Comparison of ENCODE assay signal across 18 cellular contexts in the genomic region with DNA sequence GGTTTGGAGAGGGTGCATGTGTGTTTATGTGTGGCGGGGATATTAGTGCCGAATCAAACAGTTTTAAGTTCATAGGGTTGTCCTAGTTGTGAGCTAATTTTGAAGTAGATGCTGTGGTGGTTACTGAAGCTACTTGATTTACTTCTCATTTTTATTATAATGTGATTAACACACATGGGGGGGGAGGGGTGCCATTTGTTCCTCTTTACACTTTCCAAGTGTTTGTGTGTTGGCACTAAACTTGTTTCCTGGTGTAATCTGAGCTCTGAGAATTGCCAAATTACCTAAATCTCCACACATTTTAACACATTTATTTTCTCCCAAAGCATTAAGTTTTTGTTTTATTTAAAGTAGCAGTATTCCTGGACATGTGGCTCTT.
DNase-seq lines count a peak whose midpoint lies in the region; TF ChIP-seq lines count a peak whose summit lies in the region.
"Had no signal": no experiment of that assay in that cellular context is flagged by ENCODE, and none has a peak within 500 bp of the region (broad histone marks: within the 10 kb centered on the region; RNA-seq: fewer than 3 reads in every experiment).

No MANE protein-coding gene starts in this region.

- peak overlapping the region; percentile 75 for H3K4me3 Mint-ChIP-seq in type B pancreatic cell

- peak overlapping the region; percentile 32 for H3K9ac ChIP-seq in SK-N-MC (ENCODE audit: insufficient read length)

- no peak for TF ChIP-seq CTCF in type B pancreatic cell (conservative IDR thresholded peaks at IDR 0.05)

- peaks cover 44% of the 10 kb centered on the region for H3K4me1 Mint-ChIP-seq in type B pancreatic cell (ENCODE audit: unreplicated experiment)

- DNase-seq in DMS 273 (lab: John Stamatoyannopoulos, UW; ENCODE audit: unreplicated experiment) (peak; percentile 26), DMS 273 treated with DMSO at 0.1 percent for 48 hours (lab: John Stamatoyannopoulos, UW) (no peak), SK-N-MC (ENCODE audit: low read depth, low spot score) (no peak), left kidney (ENCODE audit: low read depth, low spot score) (peak; percentile 54), type B pancreatic cell (ENCODE audit: extremely low spot score, unreplicated experiment) (no peak), iPS-NIHi7 (ENCODE audit: extremely low spot score) (no peak), C1 segment of cervical spinal cord (lab: John Stamatoyannopoulos, UW) (no peak)
- DNase-seq in activated effector memory CD4-positive, alpha-beta T cell treated with anti-CD3 and anti-CD28 coated beads, Interleukin-2, amount 50 U/mL, for 16 hours = no peak
- DNase-seq: activated T-cell treated with anti-CD3 and anti-CD28 coated beads for 4 hours; COR-L47; head of caudate nucleus; left ventricle myocardium superior; nucleus accumbens; PC-9; stimulated activated naive CD8-positive, alpha-beta T cell treated with anti-CD3 and anti-CD28 coated beads, Interleukin-15, Interleukin-2, amounts not matched to agents 100 U/mL and 50 U/mL, for 24 hours; SW 1271 had no signal

- H3K27me3 Mint-ChIP-seq in type B pancreatic cell = no peaks in the 10 kb centered on the region

- peaks cover 26% of the 10 kb centered on the region for H3K36me3 Mint-ChIP-seq in type B pancreatic cell

- H3K9me3 ChIP-seq in SK-N-MC (ENCODE audit: low read depth, low read length) = peaks cover 2% of the 10 kb centered on the region; the same call in 1 of the 2 replicates

- no peaks in the 10 kb centered on the region; the same call in 1 of the 2 replicates for H3K36me3 ChIP-seq in SK-N-MC (ENCODE audit: insufficient read depth, low read length)

- H3K27ac Mint-ChIP-seq in type B pancreatic cell = peak overlapping the region; percentile 73

- 0 out of 2 replicates have a peak overlapping the region, but pooled peaks have one; percentile 7 for H3K27ac ChIP-seq in SK-N-MC
- H3K27ac ChIP-seq: 22Rv1, PC-9, skin epidermis had no signal

- H3K9me3 Mint-ChIP-seq in type B pancreatic cell = peaks cover 16% of the 10 kb centered on the region

- H3K4me3 ChIP-seq in SK-N-MC = no peak overlapping the region
- H3K4me3 ChIP-seq: PC-9, skin epidermis had no signal

Comparison
In these comparisons a context has a peak if more than half of its experiments do, and no peak if none do; other contexts are left out.
1. DNase-seq: peak in DMS 273 (single experiment) and left kidney (single experiment); none in DMS 273 treated with DMSO at 0.1 percent for 48 hours (single experiment), SK-N-MC (single experiment), type B pancreatic cell (single experiment), iPS-NIHi7 (single experiment), C1 segment of cervical spinal cord (0 of 14) and activated effector memory CD4-positive, alpha-beta T cell treated with anti-CD3 and anti-CD28 coated beads, Interleukin-2, amount 50 U/mL, for 16 hours (single experiment).